Comparison of ENCODE assay signal across 13 cellular contexts in the genomic region with DNA sequence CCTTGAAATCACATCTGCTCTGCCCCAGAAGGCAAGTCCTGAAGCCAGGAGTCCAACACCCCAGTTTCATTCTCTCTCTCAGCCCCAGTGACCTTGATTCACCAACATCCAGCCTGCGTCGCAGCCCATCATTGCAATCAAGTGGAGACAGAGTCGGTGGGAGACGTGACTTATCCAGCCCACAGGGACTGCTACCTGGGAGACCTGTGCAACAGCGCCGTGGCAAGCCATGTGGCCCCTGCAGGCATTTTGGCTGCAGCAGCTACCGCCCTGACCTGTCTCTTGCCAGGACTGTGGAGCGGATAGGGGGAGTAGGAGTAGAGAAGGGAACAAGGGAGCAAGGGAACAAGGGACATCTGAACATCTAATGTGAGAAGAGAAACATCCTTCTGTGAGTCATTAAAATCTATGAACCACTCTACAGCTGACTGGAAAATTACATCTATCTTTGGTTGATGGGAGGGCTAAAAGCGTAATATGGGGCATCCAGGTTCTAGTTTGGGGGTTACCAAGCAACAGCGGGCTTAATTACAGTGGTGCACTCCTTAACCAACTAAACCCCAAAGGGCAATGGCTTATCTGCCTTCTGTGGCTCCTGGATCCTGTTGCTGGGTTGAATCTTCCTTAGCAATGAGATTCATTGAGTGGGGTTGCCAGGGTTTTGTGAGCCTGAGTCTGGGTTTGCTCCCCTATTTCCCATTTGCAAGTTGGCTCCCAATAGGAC. TPM values are rescaled to one million over a fixed set of nuclear protein-coding genes. Genes with fewer than 3 reads are reported as not detected.
DNase-seq lines count a peak whose midpoint lies in the region; ATAC-seq and TF ChIP-seq lines count a peak whose summit lies in the region.
"Had no signal": no experiment of that assay in that cellular context is flagged by ENCODE, and none has a peak within 500 bp of the region (broad histone marks: within the 10 kb centered on the region; RNA-seq: fewer than 3 reads in every experiment).

No MANE protein-coding gene starts in this region.

- ATAC-seq in HG02970 (IDR thresholded peaks at IDR 0.05; ENCODE audit: low FRiP score, unreplicated experiment) (no peak), psoas muscle (no peak)
- no peak for ATAC-seq in stimulated activated effector memory CD8-positive, alpha-beta T cell treated with anti-CD3 and anti-CD28 coated beads, Interleukin-12 subunit alpha, Interleukin-12 subunit beta, amount 100 ng/mL, for 72 hours
- ATAC-seq: naive thymus-derived CD8-positive, alpha-beta T cell had no signal

- H3K9me3 ChIP-seq in WERI-Rb-1 (ENCODE audit: severe bottlenecking) (no peaks in the 10 kb centered on the region), thyroid gland (no peaks in the 10 kb centered on the region), psoas muscle (no peaks in the 10 kb centered on the region)

- intact Hi-C loops in thyroid gland (cut with DNase I) (no loop called here), psoas muscle (cut with DNase I) (no loop called here)

- H3K36me3 Mint-ChIP-seq in stimulated activated effector memory CD8-positive, alpha-beta T cell treated with anti-CD3 and anti-CD28 coated beads, Interleukin-12 subunit alpha, Interleukin-12 subunit beta, amount 100 ng/mL, for 72 hours: no peaks in the 10 kb centered on the region
- H3K36me3 Mint-ChIP-seq: naive thymus-derived CD8-positive, alpha-beta T cell had no signal

- no peak for TF ChIP-seq POLR2A in thyroid gland (IDR thresholded peaks at IDR 0.05)

- no peaks in the 10 kb centered on the region for H3K27me3 ChIP-seq in WERI-Rb-1 (ENCODE audit: insufficient read depth, low read depth, severe bottlenecking)
- H3K27me3 ChIP-seq in thyroid gland: no peaks in the 10 kb centered on the region
- no peaks in the 10 kb centered on the region for H3K27me3 ChIP-seq in psoas muscle (ENCODE audit: insufficient read depth in 3 of 3, low read length in 2 of 3)

- TF ChIP-seq CTCF in WERI-Rb-1 (IDR thresholded peaks at IDR 0.05; ENCODE audit: low read depth, low read length) (no peak), thyroid gland (IDR thresholded peaks at IDR 0.05) (peak in 1 of 6 experiments; percentile 19), psoas muscle (IDR thresholded peaks at IDR 0.05) (no peak)

- peak; percentile 8 for DNase-seq in SIG-M5 treated with dmso at 0.1 percent for 504 hours (lab: John Stamatoyannopoulos, UW; ENCODE audit: unreplicated experiment)
- DNase-seq in SIG-M5 (lab: John Stamatoyannopoulos, UW): no peak
- peak; percentile 17 for DNase-seq in WERI-Rb-1
- DNase-seq in iPS-NIHi7 (ENCODE audit: extremely low spot score): peak; percentile 71
- no peak for DNase-seq in thyroid gland
- DNase-seq in psoas muscle: no peak
- no peak for DNase-seq in stimulated activated effector memory CD8-positive, alpha-beta T cell treated with anti-CD3 and anti-CD28 coated beads, Interleukin-12 subunit alpha, Interleukin-12 subunit beta, amount 100 ng/mL, for 72 hours (ENCODE audit: low spot score in 2 of 2)
- DNase-seq: activated CD8-positive, alpha-beta memory T cell treated with anti-CD3 and anti-CD28 coated beads, Interleukin-2, amount 50 U/mL, for 4 hours; kidney; naive thymus-derived CD8-positive, alpha-beta T cell had no signal

- no peaks in the 10 kb centered on the region for H3K9me3 Mint-ChIP-seq in stimulated activated effector memory CD8-positive, alpha-beta T cell treated with anti-CD3 and anti-CD28 coated beads, Interleukin-12 subunit alpha, Interleukin-12 subunit beta, amount 100 ng/mL, for 72 hours
- H3K9me3 Mint-ChIP-seq: naive thymus-derived CD8-positive, alpha-beta T cell had no signal

- 58 to 73% methylated on average over 10 of the region's 10 CpGs for WGBS in thyroid gland, 2 donors
- WGBS in psoas muscle, 3 donors: 73 to 83% (median 74%) methylated on average over 10 of the region's 10 CpGs

- H3K4me1 ChIP-seq in thyroid gland: peaks cover 30 to 40% of the 10 kb centered on the region in 2 donors
- no peaks in the 10 kb centered on the region for H3K4me1 ChIP-seq in psoas muscle

- H3K4me3 ChIP-seq in WERI-Rb-1 (ENCODE audit: low read depth, low read length): no peak overlapping the region
- no peak overlapping the region for H3K4me3 ChIP-seq in thyroid gland (replicated peaks in 1 of 3)
- no peak overlapping the region for H3K4me3 ChIP-seq in psoas muscle

- no peak overlapping the region for H3K27ac Mint-ChIP-seq in stimulated activated effector memory CD8-positive, alpha-beta T cell treated with anti-CD3 and anti-CD28 coated beads, Interleukin-12 subunit alpha, Interleukin-12 subunit beta, amount 100 ng/mL, for 72 hours
- H3K27ac Mint-ChIP-seq: naive thymus-derived CD8-positive, alpha-beta T cell had no signal

- H3K4me3 Mint-ChIP-seq in stimulated activated effector memory CD8-positive, alpha-beta T cell treated with anti-CD3 and anti-CD28 coated beads, Interleukin-12 subunit alpha, Interleukin-12 subunit beta, amount 100 ng/mL, for 72 hours: no peak overlapping the region
- H3K4me3 Mint-ChIP-seq: naive thymus-derived CD8-positive, alpha-beta T cell had no signal

- no peaks in the 10 kb centered on the region for H3K4me1 Mint-ChIP-seq in stimulated activated effector memory CD8-positive, alpha-beta T cell treated with anti-CD3 and anti-CD28 coated beads, Interleukin-12 subunit alpha, Interleukin-12 subunit beta, amount 100 ng/mL, for 72 hours

- H3K27ac ChIP-seq in WERI-Rb-1: no peak overlapping the region
- peak overlapping the region; percentile 59 to 78 (median 69) for H3K27ac ChIP-seq in thyroid gland
- no peak overlapping the region for H3K27ac ChIP-seq in psoas muscle

- no peaks in the 10 kb centered on the region for H3K36me3 ChIP-seq in WERI-Rb-1
- no peaks in the 10 kb centered on the region for H3K36me3 ChIP-seq in thyroid gland
- H3K36me3 ChIP-seq in psoas muscle (ENCODE audit: insufficient read depth in 1 of 2, low read depth in 1 of 2): no peaks in the 10 kb centered on the region

RNA-seq across cellular contexts. Expression of a gene that starts 2.5 kb away (rescaled TPM):
- not detected for total RNA-seq in thyroid gland
- not detected for total RNA-seq in psoas muscle
- polyA plus RNA-seq in psoas muscle: not detected
- total RNA-seq: kidney; LHCN-M2; naive thymus-derived CD8-positive, alpha-beta T cell; skeletal muscle tissue had no signal
- polyA plus RNA-seq: naive thymus-derived CD8-positive, alpha-beta T cell had no signal

RNA-seq across cellular contexts. Expression of a gene that starts 3.9 kb away (rescaled TPM):
- total RNA-seq in thyroid gland: not detected
- total RNA-seq in psoas muscle: not detected
- not detected for polyA plus RNA-seq in psoas muscle
- total RNA-seq: kidney; LHCN-M2; naive thymus-derived CD8-positive, alpha-beta T cell; skeletal muscle tissue had no signal
- polyA plus RNA-seq: naive thymus-derived CD8-positive, alpha-beta T cell had no signal

RNA-seq across cellular contexts. Expression of a gene that starts 5.5 kb away (rescaled TPM):
- total RNA-seq in thyroid gland (1 to 10 TPM in 1 of 4 donors, under 1 TPM in 1, not detected in 2; 0.54 to 1.8 TPM), psoas muscle (under 1 TPM; 0.10 to 0.37 (median 0.22) TPM)
- polyA plus RNA-seq in psoas muscle: under 1 TPM in 1 of 3 donors, not detected in 2; 0.04 TPM
- total RNA-seq: LHCN-M2 had no signal

RNA-seq across cellular contexts. Expression of a gene that starts 11.0 kb away (rescaled TPM):
- not detected for total RNA-seq in thyroid gland
- total RNA-seq in psoas muscle: not detected
- polyA plus RNA-seq in psoas muscle: under 1 TPM in 1 of 3 donors, not detected in 2; 0.05 TPM
- total RNA-seq: kidney; LHCN-M2; naive thymus-derived CD8-positive, alpha-beta T cell; skeletal muscle tissue had no signal
- polyA plus RNA-seq: naive thymus-derived CD8-positive, alpha-beta T cell had no signal

RNA-seq across cellular contexts. Expression of a gene that starts 11.4 kb away (rescaled TPM):
- total RNA-seq in thyroid gland: 100 to 1,000 TPM in 3 of 4 donors, 10 to 100 TPM in 1; 99.9 to 117 (median 114) TPM
- 10 to 100 TPM in 2 of 4 donors, 1 to 10 TPM in 2; 8.4 to 16.2 (median 10.2) TPM for total RNA-seq in psoas muscle
- polyA plus RNA-seq in psoas muscle: 10 to 100 TPM in 2 of 3 donors, 1 to 10 TPM in 1; 6.3 to 13.8 (median 11.3) TPM

Comparison
In these comparisons a context has a peak if more than half of its experiments do, and no peak if none do; other contexts are left out.
1. DNase-seq: peak in SIG-M5 treated with dmso at 0.1 percent for 504 hours (single experiment), WERI-Rb-1 (single experiment) and iPS-NIHi7 (single experiment); none in SIG-M5 (single experiment), thyroid gland (0 of 2), psoas muscle (0 of 2) and stimulated activated effector memory CD8-positive, alpha-beta T cell treated with anti-CD3 and anti-CD28 coated beads, Interleukin-12 subunit alpha, Interleukin-12 subunit beta, amount 100 ng/mL, for 72 hours (0 of 2).
2. H3K27ac ChIP-seq: peak in thyroid gland (3 of 3); none in WERI-Rb-1 (single experiment) and psoas muscle (single experiment).